In the genomic region with DNA sequence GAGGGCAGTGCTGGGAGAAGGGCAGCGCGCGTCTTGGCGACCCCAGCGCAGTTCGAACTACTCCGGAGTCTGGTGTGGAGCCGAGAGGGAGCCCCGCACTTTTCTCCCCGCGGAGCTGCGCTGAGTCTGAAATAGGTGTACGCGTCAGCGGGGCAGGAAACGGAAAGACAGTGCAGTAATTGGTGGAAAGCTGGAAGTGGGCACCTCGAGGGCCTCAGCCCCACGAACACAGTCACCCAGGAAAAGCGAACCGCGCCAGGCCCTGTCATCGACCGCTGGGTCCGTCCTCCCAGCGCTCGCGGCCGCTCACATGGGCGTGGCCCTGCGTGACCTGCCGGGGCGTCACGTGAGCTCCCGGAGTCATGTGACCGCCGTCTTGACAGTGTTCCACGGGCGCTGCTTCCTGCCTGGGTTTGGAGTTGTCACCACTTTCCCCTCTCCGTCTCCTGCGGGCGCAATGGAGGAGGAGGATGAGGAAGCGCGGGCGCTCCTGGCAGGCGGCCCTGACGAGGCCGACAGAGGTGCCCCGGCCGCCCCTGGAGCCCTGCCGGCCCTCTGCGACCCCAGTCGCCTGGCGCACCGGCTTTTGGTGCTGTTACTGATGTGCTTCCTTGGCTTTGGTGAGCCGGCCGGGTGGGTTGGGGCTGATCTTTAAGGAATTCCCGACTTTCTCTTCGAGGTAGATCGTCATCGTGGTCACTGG, we compare ENCODE assay signal across 1 cellular context.
TF ChIP-seq lines count a peak whose summit lies in the region.

A gene with protein sequence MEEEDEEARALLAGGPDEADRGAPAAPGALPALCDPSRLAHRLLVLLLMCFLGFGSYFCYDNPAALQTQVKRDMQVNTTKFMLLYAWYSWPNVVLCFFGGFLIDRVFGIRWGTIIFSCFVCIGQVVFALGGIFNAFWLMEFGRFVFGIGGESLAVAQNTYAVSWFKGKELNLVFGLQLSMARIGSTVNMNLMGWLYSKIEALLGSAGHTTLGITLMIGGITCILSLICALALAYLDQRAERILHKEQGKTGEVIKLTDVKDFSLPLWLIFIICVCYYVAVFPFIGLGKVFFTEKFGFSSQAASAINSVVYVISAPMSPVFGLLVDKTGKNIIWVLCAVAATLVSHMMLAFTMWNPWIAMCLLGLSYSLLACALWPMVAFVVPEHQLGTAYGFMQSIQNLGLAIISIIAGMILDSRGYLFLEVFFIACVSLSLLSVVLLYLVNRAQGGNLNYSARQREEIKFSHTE (plus strand): TSS at position 359 of the 703 bp plus-strand sequence. CDS start 99 bp downstream, at position 458.

TF ChIP-seq in K562, 482 proteins besides CTCF, POLR2A, EP300 and RAD21 (continued from another document and continues in another):
- TF ChIP-seq, protein P1, sequence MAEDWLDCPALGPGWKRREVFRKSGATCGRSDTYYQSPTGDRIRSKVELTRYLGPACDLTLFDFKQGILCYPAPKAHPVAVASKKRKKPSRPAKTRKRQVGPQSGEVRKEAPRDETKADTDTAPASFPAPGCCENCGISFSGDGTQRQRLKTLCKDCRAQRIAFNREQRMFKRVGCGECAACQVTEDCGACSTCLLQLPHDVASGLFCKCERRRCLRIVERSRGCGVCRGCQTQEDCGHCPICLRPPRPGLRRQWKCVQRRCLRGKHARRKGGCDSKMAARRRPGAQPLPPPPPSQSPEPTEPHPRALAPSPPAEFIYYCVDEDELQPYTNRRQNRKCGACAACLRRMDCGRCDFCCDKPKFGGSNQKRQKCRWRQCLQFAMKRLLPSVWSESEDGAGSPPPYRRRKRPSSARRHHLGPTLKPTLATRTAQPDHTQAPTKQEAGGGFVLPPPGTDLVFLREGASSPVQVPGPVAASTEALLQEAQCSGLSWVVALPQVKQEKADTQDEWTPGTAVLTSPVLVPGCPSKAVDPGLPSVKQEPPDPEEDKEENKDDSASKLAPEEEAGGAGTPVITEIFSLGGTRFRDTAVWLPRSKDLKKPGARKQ (CRISPR knock-in tag; IDR thresholded peaks at IDR 0.05) = no peak
- TF ChIP-seq, protein P2, sequence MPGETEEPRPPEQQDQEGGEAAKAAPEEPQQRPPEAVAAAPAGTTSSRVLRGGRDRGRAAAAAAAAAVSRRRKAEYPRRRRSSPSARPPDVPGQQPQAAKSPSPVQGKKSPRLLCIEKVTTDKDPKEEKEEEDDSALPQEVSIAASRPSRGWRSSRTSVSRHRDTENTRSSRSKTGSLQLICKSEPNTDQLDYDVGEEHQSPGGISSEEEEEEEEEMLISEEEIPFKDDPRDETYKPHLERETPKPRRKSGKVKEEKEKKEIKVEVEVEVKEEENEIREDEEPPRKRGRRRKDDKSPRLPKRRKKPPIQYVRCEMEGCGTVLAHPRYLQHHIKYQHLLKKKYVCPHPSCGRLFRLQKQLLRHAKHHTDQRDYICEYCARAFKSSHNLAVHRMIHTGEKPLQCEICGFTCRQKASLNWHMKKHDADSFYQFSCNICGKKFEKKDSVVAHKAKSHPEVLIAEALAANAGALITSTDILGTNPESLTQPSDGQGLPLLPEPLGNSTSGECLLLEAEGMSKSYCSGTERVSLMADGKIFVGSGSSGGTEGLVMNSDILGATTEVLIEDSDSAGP (CRISPR knock-in tag; IDR thresholded peaks at IDR 0.05) = no peak
- TF ChIP-seq, protein P3, sequence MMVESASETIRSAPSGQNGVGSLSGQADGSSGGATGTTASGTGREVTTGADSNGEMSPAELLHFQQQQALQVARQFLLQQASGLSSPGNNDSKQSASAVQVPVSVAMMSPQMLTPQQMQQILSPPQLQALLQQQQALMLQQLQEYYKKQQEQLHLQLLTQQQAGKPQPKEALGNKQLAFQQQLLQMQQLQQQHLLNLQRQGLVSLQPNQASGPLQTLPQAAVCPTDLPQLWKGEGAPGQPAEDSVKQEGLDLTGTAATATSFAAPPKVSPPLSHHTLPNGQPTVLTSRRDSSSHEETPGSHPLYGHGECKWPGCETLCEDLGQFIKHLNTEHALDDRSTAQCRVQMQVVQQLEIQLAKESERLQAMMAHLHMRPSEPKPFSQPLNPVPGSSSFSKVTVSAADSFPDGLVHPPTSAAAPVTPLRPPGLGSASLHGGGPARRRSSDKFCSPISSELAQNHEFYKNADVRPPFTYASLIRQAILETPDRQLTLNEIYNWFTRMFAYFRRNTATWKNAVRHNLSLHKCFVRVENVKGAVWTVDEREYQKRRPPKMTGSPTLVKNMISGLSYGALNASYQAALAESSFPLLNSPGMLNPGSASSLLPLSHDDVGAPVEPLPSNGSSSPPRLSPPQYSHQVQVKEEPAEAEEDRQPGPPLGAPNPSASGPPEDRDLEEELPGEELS (CRISPR knock-in tag; IDR thresholded peaks at IDR 0.05; ENCODE audit: borderline replicate concordance) = no peak
- no peak for TF ChIP-seq NBN (IDR thresholded peaks at IDR 0.05; ENCODE audit: low read depth)
- peak in 1 of 2 experiments; percentile 70; a peak in 1 of 4 replicates for TF ChIP-seq SRF (CRISPR knock-in tag; IDR thresholded peaks at IDR 0.05)
- TF ChIP-seq, protein P4, sequence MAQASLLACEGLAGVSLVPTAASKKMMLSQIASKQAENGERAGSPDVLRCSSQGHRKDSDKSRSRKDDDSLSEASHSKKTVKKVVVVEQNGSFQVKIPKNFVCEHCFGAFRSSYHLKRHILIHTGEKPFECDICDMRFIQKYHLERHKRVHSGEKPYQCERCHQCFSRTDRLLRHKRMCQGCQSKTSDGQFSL (CRISPR knock-in tag; IDR thresholded peaks at IDR 0.05) = no peak
- TF ChIP-seq, protein P4 (tag; IDR thresholded peaks at IDR 0.05) = no peak
- peak; percentile 46 for TF ChIP-seq KDM5B (IDR thresholded peaks at IDR 0.05; ENCODE audit: insufficient replicate concordance, low read depth, low read length)
- no peak for TF ChIP-seq PRPF4 (IDR thresholded peaks at IDR 0.05; ENCODE audit: insufficient read depth, low read depth, low read length, poor library complexity, severe bottlenecking)
- no peak for TF ChIP-seq ZZZ3 (IDR thresholded peaks at IDR 0.05)
- TF ChIP-seq NUFIP1 (IDR thresholded peaks at IDR 0.05; ENCODE audit: partially characterized antibody) = no peak
- TF ChIP-seq PHB (CRISPR knock-in tag; IDR thresholded peaks at IDR 0.05) = 0 out of 2 replicates have a peak, but pooled peaks have one; percentile 16
- TF ChIP-seq, protein P5, sequence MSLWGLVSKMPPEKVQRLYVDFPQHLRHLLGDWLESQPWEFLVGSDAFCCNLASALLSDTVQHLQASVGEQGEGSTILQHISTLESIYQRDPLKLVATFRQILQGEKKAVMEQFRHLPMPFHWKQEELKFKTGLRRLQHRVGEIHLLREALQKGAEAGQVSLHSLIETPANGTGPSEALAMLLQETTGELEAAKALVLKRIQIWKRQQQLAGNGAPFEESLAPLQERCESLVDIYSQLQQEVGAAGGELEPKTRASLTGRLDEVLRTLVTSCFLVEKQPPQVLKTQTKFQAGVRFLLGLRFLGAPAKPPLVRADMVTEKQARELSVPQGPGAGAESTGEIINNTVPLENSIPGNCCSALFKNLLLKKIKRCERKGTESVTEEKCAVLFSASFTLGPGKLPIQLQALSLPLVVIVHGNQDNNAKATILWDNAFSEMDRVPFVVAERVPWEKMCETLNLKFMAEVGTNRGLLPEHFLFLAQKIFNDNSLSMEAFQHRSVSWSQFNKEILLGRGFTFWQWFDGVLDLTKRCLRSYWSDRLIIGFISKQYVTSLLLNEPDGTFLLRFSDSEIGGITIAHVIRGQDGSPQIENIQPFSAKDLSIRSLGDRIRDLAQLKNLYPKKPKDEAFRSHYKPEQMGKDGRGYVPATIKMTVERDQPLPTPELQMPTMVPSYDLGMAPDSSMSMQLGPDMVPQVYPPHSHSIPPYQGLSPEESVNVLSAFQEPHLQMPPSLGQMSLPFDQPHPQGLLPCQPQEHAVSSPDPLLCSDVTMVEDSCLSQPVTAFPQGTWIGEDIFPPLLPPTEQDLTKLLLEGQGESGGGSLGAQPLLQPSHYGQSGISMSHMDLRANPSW (CRISPR knock-in tag; IDR thresholded peaks at IDR 0.05) = no peak
- TF ChIP-seq, protein P6, sequence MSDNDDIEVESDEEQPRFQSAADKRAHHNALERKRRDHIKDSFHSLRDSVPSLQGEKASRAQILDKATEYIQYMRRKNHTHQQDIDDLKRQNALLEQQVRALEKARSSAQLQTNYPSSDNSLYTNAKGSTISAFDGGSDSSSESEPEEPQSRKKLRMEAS (CRISPR knock-in tag; IDR thresholded peaks at IDR 0.05) = peak; percentile 93
- TF ChIP-seq ZNF124 (CRISPR knock-in tag; IDR thresholded peaks at IDR 0.05) = no peak
- peak; percentile 75 for TF ChIP-seq POLR2AphosphoS5 (IDR thresholded peaks at IDR 0.05; ENCODE audit: control insufficient read depth, insufficient read depth, low read depth, low read length)
- no peak for TF ChIP-seq ZKSCAN1 (IDR thresholded peaks at IDR 0.05; ENCODE audit: low read depth, low read length)
- no peak for TF ChIP-seq XRCC5 (IDR thresholded peaks at IDR 0.05; ENCODE audit: low read depth, low read length)
- TF ChIP-seq, protein P7, sequence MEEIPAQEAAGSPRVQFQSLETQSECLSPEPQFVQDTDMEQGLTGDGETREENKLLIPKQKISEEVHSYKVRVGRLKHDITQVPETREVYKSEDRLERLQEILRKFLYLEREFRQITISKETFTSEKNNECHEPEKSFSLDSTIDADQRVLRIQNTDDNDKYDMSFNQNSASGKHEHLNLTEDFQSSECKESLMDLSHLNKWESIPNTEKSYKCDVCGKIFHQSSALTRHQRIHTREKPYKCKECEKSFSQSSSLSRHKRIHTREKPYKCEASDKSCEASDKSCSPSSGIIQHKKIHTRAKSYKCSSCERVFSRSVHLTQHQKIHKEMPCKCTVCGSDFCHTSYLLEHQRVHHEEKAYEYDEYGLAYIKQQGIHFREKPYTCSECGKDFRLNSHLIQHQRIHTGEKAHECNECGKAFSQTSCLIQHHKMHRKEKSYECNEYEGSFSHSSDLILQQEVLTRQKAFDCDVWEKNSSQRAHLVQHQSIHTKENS (CRISPR knock-in tag; IDR thresholded peaks at IDR 0.05) = no peak
- TF ChIP-seq ZNF445 (CRISPR knock-in tag; IDR thresholded peaks at IDR 0.05; ENCODE audit: low read depth) = no peak
- TF ChIP-seq, protein P8, sequence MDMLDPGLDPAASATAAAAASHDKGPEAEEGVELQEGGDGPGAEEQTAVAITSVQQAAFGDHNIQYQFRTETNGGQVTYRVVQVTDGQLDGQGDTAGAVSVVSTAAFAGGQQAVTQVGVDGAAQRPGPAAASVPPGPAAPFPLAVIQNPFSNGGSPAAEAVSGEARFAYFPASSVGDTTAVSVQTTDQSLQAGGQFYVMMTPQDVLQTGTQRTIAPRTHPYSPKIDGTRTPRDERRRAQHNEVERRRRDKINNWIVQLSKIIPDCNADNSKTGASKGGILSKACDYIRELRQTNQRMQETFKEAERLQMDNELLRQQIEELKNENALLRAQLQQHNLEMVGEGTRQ (CRISPR knock-in tag; IDR thresholded peaks at IDR 0.05) = peak; percentile 100
- TF ChIP-seq MED1 (CRISPR knock-in tag; IDR thresholded peaks at IDR 0.05; ENCODE audit: borderline replicate concordance) = no peak
- TF ChIP-seq ELF1 (tag; IDR thresholded peaks at IDR 0.05) = peak; percentile 81
- TF ChIP-seq, protein P9, sequence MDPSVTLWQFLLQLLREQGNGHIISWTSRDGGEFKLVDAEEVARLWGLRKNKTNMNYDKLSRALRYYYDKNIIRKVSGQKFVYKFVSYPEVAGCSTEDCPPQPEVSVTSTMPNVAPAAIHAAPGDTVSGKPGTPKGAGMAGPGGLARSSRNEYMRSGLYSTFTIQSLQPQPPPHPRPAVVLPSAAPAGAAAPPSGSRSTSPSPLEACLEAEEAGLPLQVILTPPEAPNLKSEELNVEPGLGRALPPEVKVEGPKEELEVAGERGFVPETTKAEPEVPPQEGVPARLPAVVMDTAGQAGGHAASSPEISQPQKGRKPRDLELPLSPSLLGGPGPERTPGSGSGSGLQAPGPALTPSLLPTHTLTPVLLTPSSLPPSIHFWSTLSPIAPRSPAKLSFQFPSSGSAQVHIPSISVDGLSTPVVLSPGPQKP (CRISPR knock-in tag; IDR thresholded peaks at IDR 0.05) = no peak
- TF ChIP-seq PCBP1 (IDR thresholded peaks at IDR 0.05; ENCODE audit: low read depth, low read length, poor library complexity, severe bottlenecking) = peak; percentile 49
- TF ChIP-seq, protein P10, sequence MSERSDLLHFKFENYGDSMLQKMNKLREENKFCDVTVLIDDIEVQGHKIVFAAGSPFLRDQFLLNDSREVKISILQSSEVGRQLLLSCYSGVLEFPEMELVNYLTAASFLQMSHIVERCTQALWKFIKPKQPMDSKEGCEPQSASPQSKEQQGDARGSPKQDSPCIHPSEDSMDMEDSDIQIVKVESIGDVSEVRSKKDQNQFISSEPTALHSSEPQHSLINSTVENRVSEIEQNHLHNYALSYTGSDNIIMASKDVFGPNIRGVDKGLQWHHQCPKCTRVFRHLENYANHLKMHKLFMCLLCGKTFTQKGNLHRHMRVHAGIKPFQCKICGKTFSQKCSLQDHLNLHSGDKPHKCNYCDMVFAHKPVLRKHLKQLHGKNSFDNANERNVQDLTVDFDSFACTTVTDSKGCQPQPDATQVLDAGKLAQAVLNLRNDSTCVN (CRISPR knock-in tag; IDR thresholded peaks at IDR 0.05) = no peak
- TF ChIP-seq SETDB1 (IDR thresholded peaks at IDR 0.05; ENCODE audit: low read length) = no peak
- TF ChIP-seq FOSL1 (tag; conservative IDR thresholded peaks at IDR 0.05) = peak; percentile 42; the same call in 1 of the 2 replicates
- no peak for TF ChIP-seq ZNF583 (CRISPR knock-in tag; IDR thresholded peaks at IDR 0.05)
- no peak for TF ChIP-seq ETS2 (tag; IDR thresholded peaks at IDR 0.05; ENCODE audit: borderline replicate concordance, poor library complexity, severe bottlenecking)
- TF ChIP-seq, protein P11, sequence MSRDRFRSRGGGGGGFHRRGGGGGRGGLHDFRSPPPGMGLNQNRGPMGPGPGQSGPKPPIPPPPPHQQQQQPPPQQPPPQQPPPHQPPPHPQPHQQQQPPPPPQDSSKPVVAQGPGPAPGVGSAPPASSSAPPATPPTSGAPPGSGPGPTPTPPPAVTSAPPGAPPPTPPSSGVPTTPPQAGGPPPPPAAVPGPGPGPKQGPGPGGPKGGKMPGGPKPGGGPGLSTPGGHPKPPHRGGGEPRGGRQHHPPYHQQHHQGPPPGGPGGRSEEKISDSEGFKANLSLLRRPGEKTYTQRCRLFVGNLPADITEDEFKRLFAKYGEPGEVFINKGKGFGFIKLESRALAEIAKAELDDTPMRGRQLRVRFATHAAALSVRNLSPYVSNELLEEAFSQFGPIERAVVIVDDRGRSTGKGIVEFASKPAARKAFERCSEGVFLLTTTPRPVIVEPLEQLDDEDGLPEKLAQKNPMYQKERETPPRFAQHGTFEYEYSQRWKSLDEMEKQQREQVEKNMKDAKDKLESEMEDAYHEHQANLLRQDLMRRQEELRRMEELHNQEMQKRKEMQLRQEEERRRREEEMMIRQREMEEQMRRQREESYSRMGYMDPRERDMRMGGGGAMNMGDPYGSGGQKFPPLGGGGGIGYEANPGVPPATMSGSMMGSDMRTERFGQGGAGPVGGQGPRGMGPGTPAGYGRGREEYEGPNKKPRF (IDR thresholded peaks at IDR 0.05; ENCODE audit: low read depth, low read length) = no peak
- TF ChIP-seq, protein P12, sequence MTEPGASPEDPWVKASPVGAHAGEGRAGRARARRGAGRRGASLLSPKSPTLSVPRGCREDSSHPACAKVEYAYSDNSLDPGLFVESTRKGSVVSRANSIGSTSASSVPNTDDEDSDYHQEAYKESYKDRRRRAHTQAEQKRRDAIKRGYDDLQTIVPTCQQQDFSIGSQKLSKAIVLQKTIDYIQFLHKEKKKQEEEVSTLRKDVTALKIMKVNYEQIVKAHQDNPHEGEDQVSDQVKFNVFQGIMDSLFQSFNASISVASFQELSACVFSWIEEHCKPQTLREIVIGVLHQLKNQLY (CRISPR knock-in tag; conservative IDR thresholded peaks at IDR 0.05) = no peak
- peak; percentile 88 for TF ChIP-seq SIN3B (IDR thresholded peaks at IDR 0.05; ENCODE audit: low read depth)
- peak; percentile 98 for TF ChIP-seq PHF20 (IDR thresholded peaks at IDR 0.05; ENCODE audit: partially characterized antibody)
